In the genomic region with DNA sequence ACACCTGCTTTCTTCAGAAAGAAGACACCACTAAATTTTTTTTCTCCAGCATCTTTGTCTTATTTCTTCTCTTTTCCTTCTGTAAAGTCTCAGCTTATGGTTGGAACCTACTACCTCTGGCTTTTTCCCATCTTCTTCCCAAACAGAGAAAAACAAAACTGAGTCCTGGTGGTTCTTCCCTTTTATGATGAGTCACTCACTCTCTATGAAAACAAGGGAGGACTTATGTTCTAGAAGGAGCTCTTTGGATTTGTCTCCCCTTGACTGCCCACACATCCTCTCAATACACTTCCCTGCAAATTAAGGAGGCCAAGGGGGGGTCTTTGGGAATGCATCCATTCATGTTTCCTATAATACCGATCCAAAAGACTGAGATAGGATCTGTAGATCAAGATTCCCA, we compare ENCODE assay signal across 20 cellular contexts. TPM values are rescaled to one million over a fixed set of nuclear protein-coding genes. Genes with fewer than 3 reads are reported as not detected.
A peak's percentile ranks its signal among the peaks of the same experiment; 100 is the strongest.
DNase-seq lines count a peak whose midpoint lies in the region; ATAC-seq, FAIRE-seq and TF ChIP-seq lines count a peak whose summit lies in the region.
"Had no signal": no experiment of that assay in that cellular context is flagged by ENCODE, and none has a peak within 500 bp of the region (broad histone marks: within the 10 kb centered on the region; RNA-seq: fewer than 3 reads in every experiment).

No MANE protein-coding gene starts in this region.

- H3K9me3 ChIP-seq in A549: no peaks in the 10 kb centered on the region
- H3K9me3 ChIP-seq: Caco-2, HAP-1 had no signal

- CTCF ChIA-PET in A549 (lab: Yijun Ruan, JAX): interaction anchor here (0.5 to 1.5 kb wide), 3 partner anchors 16 to 1885 kb away, joined by 3 to 4 read pairs (median 4); no protein-coding TSS in a partner anchor

- POLR2A ChIA-PET in A549 (lab: Yijun Ruan, JAX): no interaction called here

- no peak for ATAC-seq in A549
- ATAC-seq: GM12878 had no signal

- DNase-seq in A549 (ENCODE audit: low read depth in 1 of 2, low spot score in 1 of 2) (no peak), EH (ENCODE audit: low read depth) (peak; percentile 4), SK-MEL-5 (ENCODE audit: low read depth, low spot score) (peak; percentile 23), GM13977 (ENCODE audit: low spot score) (no peak)
- no peak for DNase-seq in activated CD4-positive, alpha-beta T cell treated with anti-CD3 and anti-CD28 coated beads for 4 hours
- DNase-seq in activated naive CD4-positive, alpha-beta T cell (lab: John Stamatoyannopoulos, UW): no peak
- DNase-seq: 8988T; C1 segment of cervical spinal cord; Caco-2; CD4-positive, alpha-beta memory T cell; DMS153; DND-41; EL; GDM1; GOT3; HFFc6 had no signal

- H3K27ac ChIP-seq in A549: no peak overlapping the region

- no peak for TF ChIP-seq RAD21 in A549 (conservative IDR thresholded peaks at IDR 0.05 in 1 of 2, IDR thresholded peaks at IDR 0.05 in 1 of 2)

- 24% methylated on average over 1 of the region's 1 CpG for WGBS in A549 (ENCODE audit: missing lambda C conversion rate)

- no peak for FAIRE-seq in A549 (lab: Jason Lieb, UNC)
- FAIRE-seq: GM12878, GM18507, H54 had no signal

- TF ChIP-seq CTCF in A549 (IDR thresholded peaks at IDR 0.05) (no peak), GM13977 (IDR thresholded peaks at IDR 0.05; ENCODE audit: extremely low read depth, insufficient read depth, missing control alignments) (no peak)

- H3K4me3 ChIP-seq in A549: no peak overlapping the region
- H3K4me3 ChIP-seq: GM12878, HAP-1 had no signal

- H3K4me1 ChIP-seq in A549: no peaks in the 10 kb centered on the region
- H3K4me1 ChIP-seq: Caco-2, HAP-1 had no signal

- no peak overlapping the region for H3K4me2 ChIP-seq in A549

- TF ChIP-seq EP300 in A549 (IDR thresholded peaks at IDR 0.05): no peak

- in situ Hi-C loops in SK-MEL-5 (cut with HindIII; ENCODE audit: low pct_unique_long_range_greater_than_20kb, low sequenced_read_pairs): no loop called here
- in situ Hi-C loops in GM13977 (cut with MboI; ENCODE audit: low pct_unique_long_range_greater_than_20kb, low sequenced_read_pairs, unreplicated experiment): no loop called here

- no peak for TF ChIP-seq POLR2A in A549 (IDR thresholded peaks at IDR 0.05; ENCODE audit: low read length)

TF ChIP-seq in A549, 52 proteins besides CTCF, POLR2A, EP300 and RAD21:
- TF ChIP-seq MAFK (IDR thresholded peaks at IDR 0.05; ENCODE audit: partially characterized antibody) (peak; percentile 1), NFE2L2 (conservative IDR thresholded peaks at IDR 0.05; ENCODE audit: low read length) (0 out of 2 replicates have a peak, but pooled peaks have one; percentile 12), EHF (CRISPR knock-in tag; IDR thresholded peaks at IDR 0.05) (no peak)

RNA-seq across cellular contexts. Expression of a gene that starts 22.1 kb away (rescaled TPM):
- polyA plus RNA-seq in A549 (2011; rRNA removed): 2.9 and 4.2 TPM in 2 replicates
- 0.70 and 0.97 TPM in 2 replicates for polyA plus RNA-seq in A549 (2012; cell fraction: cytosol; rRNA removed)
- 1.9 and 2.3 TPM in 2 replicates for polyA plus RNA-seq in A549 (2012; cell fraction: nucleus; rRNA removed)
- polyA plus RNA-seq in A549 (2017; fragmentation: RNase III; extraction: RNeasy Plus Mini Kit Qiagen cat#74134 plus additional on column Dnase treatment): 1.9 to 2.1 TPM (median 2.0 TPM) in 3 replicates
- 12.2 and 12.5 TPM in 2 replicates for polyA minus RNA-seq in A549 (2011; rRNA and poly(A)+ RNA removed)
- total RNA-seq in SK-MEL-5 (2014; rRNA removed; shearing (Covaris generic)): 6.4 and 7.2 TPM in 2 replicates
- 3.1 and 5.6 TPM in 2 replicates for polyA plus RNA-seq in SK-MEL-5 (2015; cell fraction: cytosol; rRNA removed)
- polyA plus RNA-seq in SK-MEL-5 (2015; cell fraction: nucleus; rRNA removed): 10.1 and 16.5 TPM in 2 replicates
- total RNA-seq: CD4-positive, alpha-beta memory T cell had no signal
- polyA plus RNA-seq: CD4-positive, alpha-beta memory T cell had no signal

Comparison
In these comparisons a context has a peak if more than half of its experiments do, and no peak if none do; other contexts are left out.
1. DNase-seq: peak in EH (single experiment) and SK-MEL-5 (single experiment); none in A549 (0 of 2), GM13977 (single experiment), activated CD4-positive, alpha-beta T cell treated with anti-CD3 and anti-CD28 coated beads for 4 hours (0 of 2) and activated naive CD4-positive, alpha-beta T cell (0 of 4).